In the genomic region with DNA sequence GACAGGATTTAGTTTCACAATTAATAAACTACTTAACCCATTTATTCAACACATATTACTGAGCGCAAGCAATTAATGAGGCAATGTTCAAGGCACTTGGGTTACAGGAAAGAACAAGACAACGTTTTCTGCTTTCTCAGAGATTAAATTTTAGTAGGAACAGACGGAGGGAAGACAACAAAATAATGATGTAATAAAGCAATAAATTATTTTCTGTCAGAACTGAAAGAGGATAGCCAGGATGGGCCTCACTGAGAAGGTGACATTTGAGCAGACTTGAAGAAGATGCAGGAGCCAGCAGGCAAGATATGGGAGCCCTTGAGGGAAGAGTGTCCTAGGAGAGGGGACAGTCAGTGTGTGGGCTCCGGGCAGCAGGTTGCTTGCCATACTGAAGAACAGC, we compare ENCODE assay signal across 24 cellular contexts. TPM values are rescaled to one million over a fixed set of nuclear protein-coding genes. Genes with fewer than 3 reads are reported as not detected.
"Had no signal": no experiment of that assay in that cellular context is flagged by ENCODE, and none has a peak within 500 bp of the region (broad histone marks: within the 10 kb centered on the region; RNA-seq: fewer than 3 reads in every experiment).

No MANE protein-coding gene starts in this region.

- H3K4me1 ChIP-seq: SJSA1 had no signal

- H3K4me3 ChIP-seq: MG63, SJSA1, SK-N-MC had no signal

- H3K27ac ChIP-seq: HL-60, SJSA1, SK-N-MC had no signal

- H3K27me3 Mint-ChIP-seq: IgD-negative memory B cell had no signal

- DNase-seq: KBM-7, MG63, NCI-H1092, NCI-H1105 treated with DMSO at 0.1 percent for 48 hours, NCI-H1417 treated with DMSO at 0.1 percent for 48 hours, NCI-H146, NCI-H1694 treated with DMSO at 0.1 percent for 48 hours, NCI-H1930, NCI-H2081, NCI-H2107, NCI-H2227 treated with DMSO at 0.1 percent for 48 hours, NCI-H510A, NCI-H524 treated with DMSO at 0.1 percent for 48 hours, NCI-H69, NCI-H774, Right ventricle myocardium superior, RPMI8226, SIG-M5 had no signal

- H3K4me3 Mint-ChIP-seq: IgD-negative memory B cell had no signal

- H3K27me3 ChIP-seq: MG63, SJSA1 had no signal

- H3K36me3 ChIP-seq: MG63 had no signal

- H3K9me3 ChIP-seq: MG63, SJSA1 had no signal

- FAIRE-seq: HTR-8/SVneo, RCC 7860 had no signal

- H3K9me3 Mint-ChIP-seq: IgD-negative memory B cell had no signal

RNA-seq across cellular contexts. Expression of a gene that starts 58.9 kb away (rescaled TPM):
- total RNA-seq: SJSA1 had no signal
